ENCODE assay signal across 1 cellular context in the genomic region with DNA sequence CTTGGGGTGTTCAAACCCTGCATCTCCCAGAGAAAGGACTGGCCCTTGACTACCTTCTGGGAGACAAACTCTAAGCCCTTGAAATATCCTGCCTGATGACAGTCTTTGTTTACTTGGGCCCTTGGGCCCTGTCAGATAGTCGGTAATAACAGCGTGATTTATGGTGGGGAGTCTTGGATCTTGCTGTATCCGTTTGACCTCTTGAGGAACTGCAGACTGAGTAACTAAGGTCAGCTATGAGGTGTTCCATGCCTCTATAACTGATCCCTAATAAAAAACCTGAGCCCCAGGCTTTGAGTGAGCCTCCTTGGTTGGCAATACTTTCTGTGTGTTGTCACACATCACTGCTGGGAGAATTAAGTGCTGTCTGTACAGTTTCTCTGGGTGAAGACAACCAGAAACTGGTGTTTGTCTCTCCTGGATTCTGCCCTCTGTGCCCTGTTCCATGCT.
TF ChIP-seq lines count a peak whose summit lies in the region.

No MANE protein-coding gene starts in this region.

TF ChIP-seq in HepG2, 621 proteins besides CTCF, POLR2A, EP300 and RAD21:
- TF ChIP-seq, protein P1, sequence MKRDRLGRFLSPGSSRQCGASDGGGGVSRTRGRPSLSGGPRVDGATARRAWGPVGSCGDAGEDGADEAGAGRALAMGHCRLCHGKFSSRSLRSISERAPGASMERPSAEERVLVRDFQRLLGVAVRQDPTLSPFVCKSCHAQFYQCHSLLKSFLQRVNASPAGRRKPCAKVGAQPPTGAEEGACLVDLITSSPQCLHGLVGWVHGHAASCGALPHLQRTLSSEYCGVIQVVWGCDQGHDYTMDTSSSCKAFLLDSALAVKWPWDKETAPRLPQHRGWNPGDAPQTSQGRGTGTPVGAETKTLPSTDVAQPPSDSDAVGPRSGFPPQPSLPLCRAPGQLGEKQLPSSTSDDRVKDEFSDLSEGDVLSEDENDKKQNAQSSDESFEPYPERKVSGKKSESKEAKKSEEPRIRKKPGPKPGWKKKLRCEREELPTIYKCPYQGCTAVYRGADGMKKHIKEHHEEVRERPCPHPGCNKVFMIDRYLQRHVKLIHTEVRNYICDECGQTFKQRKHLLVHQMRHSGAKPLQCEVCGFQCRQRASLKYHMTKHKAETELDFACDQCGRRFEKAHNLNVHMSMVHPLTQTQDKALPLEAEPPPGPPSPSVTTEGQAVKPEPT (CRISPR knock-in tag; IDR thresholded peaks at IDR 0.05; ENCODE audit: low read depth): no peak
- no peak for TF ChIP-seq ZNF251 (CRISPR knock-in tag; IDR thresholded peaks at IDR 0.05)
- TF ChIP-seq LBX2 (CRISPR knock-in tag; IDR thresholded peaks at IDR 0.05; ENCODE audit: borderline replicate concordance): no peak
- TF ChIP-seq HMGXB3 (CRISPR knock-in tag; IDR thresholded peaks at IDR 0.05; ENCODE audit: borderline replicate concordance): no peak
- TF ChIP-seq BORCS8-MEF2B (CRISPR knock-in tag; IDR thresholded peaks at IDR 0.05): no peak
- TF ChIP-seq ZNF761 (CRISPR knock-in tag; conservative IDR thresholded peaks at IDR 0.05): no peak
- TF ChIP-seq ZBTB1 (CRISPR knock-in tag; IDR thresholded peaks at IDR 0.05; ENCODE audit: borderline replicate concordance): no peak
- no peak for TF ChIP-seq RXRB (CRISPR knock-in tag; IDR thresholded peaks at IDR 0.05; ENCODE audit: borderline replicate concordance)
- no peak for TF ChIP-seq ZNF547 (CRISPR knock-in tag; IDR thresholded peaks at IDR 0.05)
- no peak for TF ChIP-seq ZNF3 (CRISPR knock-in tag; IDR thresholded peaks at IDR 0.05)
- no peak for TF ChIP-seq TAF1 (CRISPR knock-in tag; IDR thresholded peaks at IDR 0.05)
- TF ChIP-seq HMG20B (CRISPR knock-in tag; conservative IDR thresholded peaks at IDR 0.05): no peak
- no peak for TF ChIP-seq ZNF775 (CRISPR knock-in tag; IDR thresholded peaks at IDR 0.05; ENCODE audit: borderline replicate concordance)
- TF ChIP-seq CEBPG (CRISPR knock-in tag; IDR thresholded peaks at IDR 0.05): no peak
- no peak for TF ChIP-seq SRY (CRISPR knock-in tag; IDR thresholded peaks at IDR 0.05)
- TF ChIP-seq ZFAT (CRISPR knock-in tag; conservative IDR thresholded peaks at IDR 0.05): no peak
- TF ChIP-seq MED1 (CRISPR knock-in tag; IDR thresholded peaks at IDR 0.05): no peak
